In the genomic region with DNA sequence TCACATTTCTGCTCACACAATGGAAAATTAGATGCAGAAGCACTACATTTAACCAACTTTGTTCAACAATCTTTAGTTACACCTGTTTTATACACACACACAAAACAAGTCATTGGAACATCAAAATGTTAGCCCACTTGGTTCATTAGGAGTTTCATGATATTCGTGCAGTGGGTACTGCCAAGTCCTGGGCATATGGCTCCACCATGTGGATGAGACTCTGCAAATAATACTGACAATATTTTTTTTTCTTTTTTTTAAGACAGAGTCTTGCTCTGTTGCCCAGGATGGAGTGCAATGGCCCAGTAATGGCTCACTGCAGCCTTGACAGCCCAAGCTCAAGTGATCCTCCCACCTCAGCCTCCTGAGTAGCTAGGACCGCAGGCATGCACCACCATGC, we compare ENCODE assay signal across 16 cellular contexts. TPM values are rescaled to one million over a fixed set of nuclear protein-coding genes. Genes with fewer than 3 reads are reported as not detected.
DNase-seq lines count a peak whose midpoint lies in the region; ATAC-seq and TF ChIP-seq lines count a peak whose summit lies in the region.
"Had no signal": no experiment of that assay in that cellular context is flagged by ENCODE, and none has a peak within 500 bp of the region (broad histone marks: within the 10 kb centered on the region; RNA-seq: fewer than 3 reads in every experiment).

No MANE protein-coding gene starts in this region.

- H3K4me2 ChIP-seq in mammary epithelial cell (ENCODE audit: insufficient read depth, low read depth, low read length): peak overlapping the region; percentile 22

- H3K4me1 ChIP-seq in mammary epithelial cell (ENCODE audit: insufficient read depth, low read length): peaks cover 32% of the 10 kb centered on the region

- DNase-seq in AG20443 (ENCODE audit: low spot score) (peak; percentile 17), HT-29 (ENCODE audit: low spot score) (peak; percentile 16), mammary epithelial cell (no peak), left lobe of liver (ENCODE audit: low spot score) (no peak)
- no peak for DNase-seq in activated naive CD8-positive, alpha-beta T cell treated with anti-CD3 and anti-CD28 coated beads, Interleukin-2, amount 50 U/mL, for 24 hours
- DNase-seq: activated naive CD4-positive, alpha-beta T cell; CD8-positive, alpha-beta T cell; endodermal cell; head of caudate nucleus; naive thymus-derived CD8-positive, alpha-beta T cell; NCI-H1092 treated with DMSO at 0.1 percent for 48 hours; WERI-Rb-1 had no signal

- dilution Hi-C loops in mammary epithelial cell (cut with HindIII; ENCODE audit: low sequenced_read_pairs): no loop called here

- intact Hi-C loops in mammary epithelial cell (cut with micrococcal nuclease): loop anchor here (1.0 to 5.0 kb wide), 2 partner anchors 33 to 95 kb away; a partner anchor contains a TSS

- H3K9me3 ChIP-seq in mammary epithelial cell (replicated peaks; ENCODE audit: insufficient read depth, low read length): peaks cover 5% of the 10 kb centered on the region

- peak; percentile 4 to 31 for TF ChIP-seq CTCF in mammary epithelial cell (conservative IDR thresholded peaks at IDR 0.05 in 1 of 2, IDR thresholded peaks at IDR 0.05 in 1 of 2; ENCODE audit: extremely low read depth in 1 of 2, insufficient read depth in 1 of 2, low read depth in 1 of 2, low read length in 2 of 2)

- ATAC-seq in left lobe of liver (peak; percentile 56), HG03457 (IDR thresholded peaks at IDR 0.05; ENCODE audit: unreplicated experiment) (no peak), GM18517 (IDR thresholded peaks at IDR 0.05; ENCODE audit: unreplicated experiment) (no peak), HG03135 (IDR thresholded peaks at IDR 0.05; ENCODE audit: unreplicated experiment) (no peak)
- ATAC-seq in activated naive CD8-positive, alpha-beta T cell treated with anti-CD3 and anti-CD28 coated beads, Interleukin-2, amount 50 U/mL, for 24 hours: no peak
- ATAC-seq: CD8-positive, alpha-beta T cell; naive thymus-derived CD8-positive, alpha-beta T cell had no signal

- H3K27ac ChIP-seq in mammary epithelial cell (ENCODE audit: insufficient read depth, low read depth, low read length): peak overlapping the region; percentile 83
- H3K27ac ChIP-seq: cardiac muscle cell, WERI-Rb-1 had no signal

- H3K9me3 Mint-ChIP-seq in activated naive CD8-positive, alpha-beta T cell treated with anti-CD3 and anti-CD28 coated beads, Interleukin-2, amount 50 U/mL, for 24 hours: peaks cover 16% of the 10 kb centered on the region

- CTCF ChIA-PET in mammary epithelial cell (lab: Charles Lee; ENCODE audit: low non-redundant PET): no interaction called here

- H4K20me1 ChIP-seq in mammary epithelial cell (ENCODE audit: insufficient read depth, low read length): no peaks in the 10 kb centered on the region

- H3K4me1 Mint-ChIP-seq in activated naive CD8-positive, alpha-beta T cell treated with anti-CD3 and anti-CD28 coated beads, Interleukin-2, amount 50 U/mL, for 24 hours: no peaks in the 10 kb centered on the region
- H3K4me1 Mint-ChIP-seq: endodermal cell; naive thymus-derived CD8-positive, alpha-beta T cell had no signal

- 100% methylated on average over 2 of the region's 2 CpGs for WGBS in mammary epithelial cell (ENCODE audit: low coverage, missing lambda C conversion rate)

- no peaks in the 10 kb centered on the region for H3K36me3 ChIP-seq in mammary epithelial cell (ENCODE audit: insufficient read depth, low read length)
- H3K36me3 ChIP-seq: cardiac muscle cell, WERI-Rb-1 had no signal

- no peaks in the 10 kb centered on the region for H3K27me3 Mint-ChIP-seq in activated naive CD8-positive, alpha-beta T cell treated with anti-CD3 and anti-CD28 coated beads, Interleukin-2, amount 50 U/mL, for 24 hours
- H3K27me3 Mint-ChIP-seq: naive thymus-derived CD8-positive, alpha-beta T cell had no signal

- in situ Hi-C loops in mammary epithelial cell (cut with MboI; ENCODE audit: low sequenced_read_pairs in 2 of 2): no loop called here

- H3K27me3 ChIP-seq in mammary epithelial cell (ENCODE audit: insufficient read depth, low read length): no peaks in the 10 kb centered on the region
- H3K27me3 ChIP-seq: cardiac muscle cell had no signal

- TSS peak; percentile 85 for BruUV-seq in mammary epithelial cell (replicated peaks; lab: Mats Ljungman, UMichigan)

- H3K79me2 ChIP-seq in mammary epithelial cell (ENCODE audit: insufficient read depth, low read length): no peaks in the 10 kb centered on the region

- no peaks in the 10 kb centered on the region for H3K36me3 Mint-ChIP-seq in activated naive CD8-positive, alpha-beta T cell treated with anti-CD3 and anti-CD28 coated beads, Interleukin-2, amount 50 U/mL, for 24 hours (ENCODE audit: low read depth)
- H3K36me3 Mint-ChIP-seq: CD8-positive, alpha-beta T cell had no signal

- H2AFZ ChIP-seq in mammary epithelial cell (ENCODE audit: low read depth, low read length): no peak overlapping the region

- no peak overlapping the region for H3K4me3 ChIP-seq in mammary epithelial cell (replicated peaks in 1 of 3; ENCODE audit: insufficient read depth in 1 of 3, low read depth in 2 of 3, low read length in 3 of 3)
- H3K4me3 ChIP-seq: cardiac muscle cell had no signal

- H3K4me3 Mint-ChIP-seq in activated naive CD8-positive, alpha-beta T cell treated with anti-CD3 and anti-CD28 coated beads, Interleukin-2, amount 50 U/mL, for 24 hours: no peak overlapping the region
- H3K4me3 Mint-ChIP-seq: CD8-positive, alpha-beta T cell; endodermal cell; naive thymus-derived CD8-positive, alpha-beta T cell had no signal

- H3K9ac ChIP-seq in mammary epithelial cell (ENCODE audit: insufficient read depth, low read length): peak overlapping the region; percentile 42

- no peak overlapping the region for H3K27ac Mint-ChIP-seq in activated naive CD8-positive, alpha-beta T cell treated with anti-CD3 and anti-CD28 coated beads, Interleukin-2, amount 50 U/mL, for 24 hours
- H3K27ac Mint-ChIP-seq: CD8-positive, alpha-beta T cell; endodermal cell; naive thymus-derived CD8-positive, alpha-beta T cell had no signal

RNA-seq across cellular contexts. Expression of a gene that starts 34.5 kb away (rescaled TPM):
- total RNA-seq in HT-29 (2014; rRNA removed; shearing (Covaris generic)): 15.9 and 20.0 TPM in 2 replicates
- total RNA-seq in mammary epithelial cell: 1 to 10 TPM; 7.3 to 9.8 TPM
- polyA plus RNA-seq in mammary epithelial cell: 3.8 TPM
- polyA minus RNA-seq in mammary epithelial cell: 27.6 TPM
- total RNA-seq in left lobe of liver: 39.3 TPM
- total RNA-seq: CD8-positive, alpha-beta T cell; naive thymus-derived CD8-positive, alpha-beta T cell had no signal
- polyA plus RNA-seq: naive thymus-derived CD8-positive, alpha-beta T cell had no signal

Comparison
In these comparisons a context has a peak if more than half of its experiments do, and no peak if none do; other contexts are left out.
1. DNase-seq: peak in AG20443 (single experiment) and HT-29 (single experiment); none in mammary epithelial cell (single experiment), left lobe of liver (single experiment) and activated naive CD8-positive, alpha-beta T cell treated with anti-CD3 and anti-CD28 coated beads, Interleukin-2, amount 50 U/mL, for 24 hours (single experiment).